Comparison of ENCODE assay signal across 1 cellular context in genomic region chr3:56197259-56197965, GRCh38.
TF ChIP-seq lines count a peak whose summit lies in the region.

No MANE protein-coding gene starts in this region.

TF ChIP-seq in HepG2, 621 proteins besides CTCF, POLR2A, EP300 and RAD21 (continued from another document):
- TF ChIP-seq, protein P1, sequence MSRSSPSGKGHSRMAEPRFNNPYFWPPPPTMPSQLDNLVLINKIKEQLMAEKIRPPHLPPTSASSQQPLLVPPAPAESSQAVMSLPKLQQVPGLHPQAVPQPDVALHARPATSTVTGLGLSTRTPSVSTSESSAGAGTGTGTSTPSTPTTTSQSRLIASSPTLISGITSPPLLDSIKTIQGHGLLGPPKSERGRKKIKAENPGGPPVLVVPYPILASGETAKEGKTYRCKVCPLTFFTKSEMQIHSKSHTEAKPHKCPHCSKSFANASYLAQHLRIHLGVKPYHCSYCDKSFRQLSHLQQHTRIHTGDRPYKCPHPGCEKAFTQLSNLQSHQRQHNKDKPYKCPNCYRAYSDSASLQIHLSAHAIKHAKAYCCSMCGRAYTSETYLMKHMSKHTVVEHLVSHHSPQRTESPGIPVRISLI (CRISPR knock-in tag; IDR thresholded peaks at IDR 0.05; ENCODE audit: borderline replicate concordance): no peak
